25 cellular contexts compared by ENCODE assay signal in genomic region chr16:53305743-53306142, GRCh38.
"Had no signal": no experiment of that assay in that cellular context is flagged by ENCODE, and none has a peak within 500 bp of the region (broad histone marks: within the 10 kb centered on the region; RNA-seq: fewer than 3 reads in every experiment).

No MANE protein-coding gene starts in this region.

- H3K4me1 ChIP-seq: pancreas, prostate gland, right lobe of liver, sigmoid colon, stomach, thyroid gland, tibial nerve, upper lobe of left lung, vagina had no signal

- H3K9me3 ChIP-seq: neutrophil, pancreas, prostate gland, right lobe of liver, sigmoid colon, stomach, thoracic aorta, thyroid gland, tibial nerve, upper lobe of left lung, vagina had no signal

- H3K27ac ChIP-seq: neutrophil, pancreas, prostate gland, right lobe of liver, sigmoid colon, stomach, thoracic aorta, thyroid gland, tibial nerve, upper lobe of left lung, vagina had no signal

- DNase-seq: naive thymus-derived CD8-positive, alpha-beta T cell; nephron progenitor cell; nucleus accumbens; pancreas; right cardiac atrium; right lobe of liver; sigmoid colon; small intestine; stimulated activated CD4-positive, alpha-beta T cell treated with anti-CD3 and anti-CD28 coated beads, Interleukin-15, amount 100 ng/mL, for 24 hours; stimulated activated CD4-positive, alpha-beta T cell treated with anti-CD3 and anti-CD28 coated beads, Interleukin-2, amount 100 ng/mL, for 24 hours; stimulated activated CD4-positive, alpha-beta T cell treated with anti-CD3 and anti-CD28 coated beads, Interleukin-2, amount 100 ng/mL, for 48 hours; stimulated activated CD4-positive, alpha-beta T cell treated with anti-CD3 and anti-CD28 coated beads, Interleukin-4, amount 100 ng/mL, for 24 hours; stimulated activated naive B cell treated with anti-CD40 and anti-IgM and Interleukin-4, amounts not matched to agents 10 μg/mL and 1 μg/mL and 100 μg/mL, for 72 hours; stimulated activated naive CD4-positive, alpha-beta T cell treated with Interleukin-2 at 50 U/mL for 16 hours; stomach; thyroid gland; trophoblast cell; upper lobe of left lung had no signal

- ATAC-seq: naive thymus-derived CD8-positive, alpha-beta T cell; natural killer cell treated with Interleukin-12 subunit alpha and Interleukin-12 subunit beta and Interleukin-15 and Interleukin-18, amount 100 ng/mL, for 72 hours; pancreas; right cardiac atrium; right lobe of liver; stimulated activated effector memory CD8-positive, alpha-beta T cell treated with anti-CD3 and anti-CD28 coated beads, Interleukin-12 subunit alpha, Interleukin-12 subunit beta, amount 100 ng/mL, for 72 hours; stimulated activated naive B cell treated with anti-CD40 and anti-IgM and Interleukin-4, amounts not matched to agents 10 μg/mL and 1 μg/mL and 100 μg/mL, for 72 hours had no signal

- H3K27me3 ChIP-seq: neutrophil, pancreas, right lobe of liver, sigmoid colon, stomach, thyroid gland, tibial nerve, upper lobe of left lung, vagina had no signal

- H3K4me3 ChIP-seq: pancreas, prostate gland, right lobe of liver, sigmoid colon, stomach, thoracic aorta, thyroid gland, tibial nerve, upper lobe of left lung, vagina had no signal
